In the genomic region with DNA sequence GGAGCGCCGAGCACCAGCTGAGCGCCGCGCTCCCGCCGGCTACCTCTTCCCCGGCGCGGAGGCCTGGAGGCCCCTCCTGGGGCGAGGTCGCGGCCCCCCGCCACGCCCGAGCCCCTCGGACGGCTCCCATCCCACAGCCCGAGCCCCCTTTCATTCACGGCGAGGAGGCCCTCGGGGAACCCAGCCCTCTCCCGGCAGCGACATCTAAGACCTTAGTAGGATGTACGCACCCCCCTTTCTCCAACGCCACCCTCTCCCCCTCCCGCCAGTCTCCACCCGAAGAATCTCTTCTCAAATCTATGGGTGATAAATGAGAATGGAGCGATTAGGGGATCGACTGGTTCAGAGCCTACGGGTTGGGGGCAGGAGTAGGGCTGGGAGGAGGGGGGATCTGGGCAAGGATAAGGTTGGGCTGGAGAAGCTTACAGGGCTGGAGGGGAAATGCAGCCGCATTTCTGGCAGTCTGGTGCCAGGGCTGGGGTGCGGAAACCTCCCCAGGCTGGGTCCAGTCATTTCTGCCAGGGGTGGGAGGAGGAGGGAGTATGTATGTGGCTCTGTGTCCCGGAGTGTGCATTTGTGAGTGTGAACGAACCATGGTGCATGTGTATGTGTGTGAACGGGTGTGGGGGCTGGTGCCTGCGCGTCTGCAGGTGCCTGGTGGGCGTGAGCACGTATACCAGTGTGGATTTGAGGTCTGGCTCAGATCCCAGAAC, we compare ENCODE assay signal across 8 cellular contexts. TPM values are rescaled to one million over a fixed set of nuclear protein-coding genes. Genes with fewer than 3 reads are reported as not detected.
DNase-seq lines count a peak whose midpoint lies in the region; ATAC-seq, FAIRE-seq and TF ChIP-seq lines count a peak whose summit lies in the region.

No MANE protein-coding gene starts in this region.

- POLR2A ChIA-PET in K562 (lab: Yijun Ruan, JAX), result interaction anchor here (0.8 to 1.5 kb wide), 3 partner anchors 10 to 17 kb away, joined by 5 to 9 read pairs (median 6); partner anchors contain the start of gene C1orf216

- H3K27me3 ChIP-seq in K562 (ENCODE audit: control insufficient read depth in 2 of 2, insufficient read depth in 2 of 2, low read length in 2 of 2), result peaks cover 35 to 43% of the 10 kb centered on the region in 2 experiments
- peaks cover 35% of the 10 kb centered on the region for H3K27me3 ChIP-seq in lower lobe of right lung (ENCODE audit: low read depth)

- H3K27ac ChIP-seq in K562 (ENCODE audit: extremely low read depth, low read depth, low read length) (no peak overlapping the region), lower lobe of right lung (no peak overlapping the region)

- no peaks in the 10 kb centered on the region for H3K79me2 ChIP-seq in K562 (ENCODE audit: control insufficient read depth, insufficient read depth, low read length)

- no peaks in the 10 kb centered on the region for H3K9me1 ChIP-seq in K562 (ENCODE audit: control insufficient read depth, insufficient read depth, low read length)

- in situ Hi-C loops in K562 (cut with MboI), result no loop called here

- no peaks in the 10 kb centered on the region for H3K9me3 Mint-ChIP-seq in type B pancreatic cell

- TF ChIP-seq CTCF in K562 (IDR thresholded peaks at IDR 0.05 in 2 of 3, conservative IDR thresholded peaks at IDR 0.05 in 1 of 3; ENCODE audit: insufficient read depth in 2 of 3, low read depth in 1 of 3, low read length in 3 of 3), result no peak
- TF ChIP-seq CTCF in lower lobe of right lung (IDR thresholded peaks at IDR 0.05), result no peak
- no peak for TF ChIP-seq CTCF in type B pancreatic cell (conservative IDR thresholded peaks at IDR 0.05)

- peaks cover 60% of the 10 kb centered on the region for H3K27me3 Mint-ChIP-seq in type B pancreatic cell

- H3K9me3 ChIP-seq in ES-I3 (ENCODE audit: control insufficient read depth, insufficient read depth, low read length) (no peaks in the 10 kb centered on the region), K562 (replicated peaks; ENCODE audit: control insufficient read depth, insufficient read depth, low read depth, low read length) (no peaks in the 10 kb centered on the region), lower lobe of right lung (no peaks in the 10 kb centered on the region)

- peaks cover 10% of the 10 kb centered on the region; the same call in 1 of the 2 replicates for H3K4me1 ChIP-seq in ES-I3 (ENCODE audit: insufficient read depth, low read length)
- peaks cover 0 to 17% of the 10 kb centered on the region in 2 experiments; a peak in 3 of 5 replicates for H3K4me1 ChIP-seq in K562 (replicated peaks in 1 of 2; ENCODE audit: control insufficient read depth in 2 of 2, insufficient read depth in 2 of 2, low read length in 2 of 2)
- no peaks in the 10 kb centered on the region for H3K4me1 ChIP-seq in lower lobe of right lung

- peak overlapping the region; percentile 84 for H3K4me3 Mint-ChIP-seq in type B pancreatic cell

- no peak for TF ChIP-seq RAD21 in K562 (CRISPR knock-in tag; conservative IDR thresholded peaks at IDR 0.05 in 1 of 2, IDR thresholded peaks at IDR 0.05 in 1 of 2)

- H3K9ac ChIP-seq in ES-I3 (ENCODE audit: low read depth, low read length) (peak overlapping the region; percentile 70), K562 (ENCODE audit: insufficient read depth in 1 of 2, low read depth in 2 of 2, low read length in 2 of 2) (peak overlapping the region in 1 of 2 experiments; percentile 85; a peak in 2 of 4 replicates)

- H3K4me1 Mint-ChIP-seq in type B pancreatic cell (ENCODE audit: unreplicated experiment), result peaks cover 15% of the 10 kb centered on the region

- intact Hi-C loops in K562 (cut with micrococcal nuclease), result no loop called here
- intact Hi-C loops in lower lobe of right lung (cut with DNase I), result no loop called here

- H4K20me1 ChIP-seq in K562 (replicated peaks; ENCODE audit: control insufficient read depth, insufficient read depth, low read length), result peaks cover 3% of the 10 kb centered on the region; the same call in 1 of the 2 replicates

- H3K4me3 ChIP-seq in K562 (peak overlapping the region; percentile 37), lower lobe of right lung (peak overlapping the region; percentile 50)

- 0 out of 2 replicates have a peak overlapping the region, but pooled peaks have one; percentile 22 for H2AFZ ChIP-seq in K562 (ENCODE audit: low read depth, low read length)

- no peaks in the 10 kb centered on the region for H3K36me3 Mint-ChIP-seq in type B pancreatic cell

- 25% methylated on average over 21 of the region's 40 CpGs for WGBS in K562 (ENCODE audit: insufficient coverage, low coverage, missing lambda C conversion rate)

- peak overlapping the region; percentile 58 for H3K27ac Mint-ChIP-seq in type B pancreatic cell

- DNase-seq in NCI-H345 (lab: John Stamatoyannopoulos, UW) (peak; percentile 74), K562 (ENCODE audit: extremely low read depth in 1 of 4, low spot score in 3 of 4) (peak in 1 of 4 experiments; percentile 9), lower lobe of right lung (no peak), type B pancreatic cell (ENCODE audit: extremely low spot score, unreplicated experiment) (peak; percentile 71), NCI-H446 treated with DMSO at 0.1 percent for 48 hours (lab: John Stamatoyannopoulos, UW) (no peak)

- ATAC-seq in K562, result no peak
- ATAC-seq in lower lobe of right lung, result peak; percentile 14 to 18
- no peak for ATAC-seq in HG02840 (IDR thresholded peaks at IDR 0.05; ENCODE audit: low FRiP score, unreplicated experiment)
- ATAC-seq in GM21381 (IDR thresholded peaks at IDR 0.05; ENCODE audit: unreplicated experiment), result no peak

- FAIRE-seq in K562 (lab: Jason Lieb, UNC), result no peak

- H3K36me3 ChIP-seq in ES-I3 (ENCODE audit: insufficient read depth, low read length), result no peaks in the 10 kb centered on the region
- peaks cover under 1% of the 10 kb centered on the region; the same call in 1 of the 3 replicates for H3K36me3 ChIP-seq in K562 (ENCODE audit: control insufficient read depth, insufficient read depth, low read length)
- no peaks in the 10 kb centered on the region for H3K36me3 ChIP-seq in lower lobe of right lung

- no peak for TF ChIP-seq POLR2A in K562 (conservative IDR thresholded peaks at IDR 0.05)

- TF ChIP-seq EP300 in K562 (IDR thresholded peaks at IDR 0.05; ENCODE audit: low read length), result no peak

- BruUV-seq in K562 (replicated peaks; lab: Mats Ljungman, UMichigan), result no TSS peak

- no peak overlapping the region; the same call in 1 of the 2 replicates for H3K4me2 ChIP-seq in K562 (ENCODE audit: insufficient read depth, low read length)

- CTCF ChIA-PET in K562 (lab: Yijun Ruan, JAX; ENCODE audit: low intra/inter-chr PET ratio), result interaction anchor here (0.6 kb wide), 2 partner anchors 65 to 130 kb away, joined by 3 read pairs; no protein-coding TSS in a partner anchor

TF ChIP-seq in K562, 482 proteins besides CTCF, POLR2A, EP300 and RAD21 (continues in another document):
- TF ChIP-seq MYBL2 (IDR thresholded peaks at IDR 0.05; ENCODE audit: low read depth) (no peak), MYBL2 (CRISPR knock-in tag; IDR thresholded peaks at IDR 0.05; ENCODE audit: borderline replicate concordance) (no peak), MCM3 (IDR thresholded peaks at IDR 0.05) (no peak), POLR2B (IDR thresholded peaks at IDR 0.05; ENCODE audit: low read depth, partially characterized antibody) (no peak), CC2D1A (IDR thresholded peaks at IDR 0.05) (no peak), REST (CRISPR knock-in tag; IDR thresholded peaks at IDR 0.05; ENCODE audit: low read depth) (no peak), FOXA3 (CRISPR knock-in tag; conservative IDR thresholded peaks at IDR 0.05 in 1 of 2, IDR thresholded peaks at IDR 0.05 in 1 of 2) (no peak)

RNA-seq across cellular contexts. Expression of gene C1orf216, which starts 10.3 kb away (rescaled TPM):
- 46.1 and 50.8 TPM in 2 replicates for total RNA-seq in K562 (2011; cell fraction: chromatin; rRNA removed; ENCODE audit: low replicate concordance)
- 24.2 and 26.6 TPM in 2 replicates for total RNA-seq in K562 (2011; cell fraction: nucleolus; rRNA removed)
- total RNA-seq in K562 (2011; cell fraction: nucleoplasm; rRNA removed), result 52.4 and 67.3 TPM in 2 replicates
- total RNA-seq in K562 (2014; rRNA removed) (15.4 and 16.0 TPM in 2 replicates), K562 (2014; rRNA removed; fragmentation: Illumina TruSeq; extraction: Trizol) (15.0 and 16.4 TPM in 2 replicates), K562 (2015; rRNA removed; fragmentation: Illumina TruSeq; extraction: Trizol) (12.8 and 13.1 TPM in 2 replicates), K562 (2021) (15.1 and 19.0 TPM in 2 replicates), lower lobe of right lung (14.3 TPM), type B pancreatic cell (ENCODE audit: low replicate concordance) (3.3 and 10.0 TPM in 2 replicates)
- polyA plus RNA-seq in K562 (2011; rRNA removed) (20.8 and 25.1 TPM in 2 replicates), K562 (2014; fragmentation: Illumina TruSeq; extraction: Trizol) (12.4 and 15.7 TPM in 2 replicates), K562 (2014; fragmentation: Nextera tagmentation; extraction: Ambion mirVana) (1 to 10 TPM; 3.4 to 4.7 TPM), K562 (2014; rRNA removed) (20.3 and 20.5 TPM in 2 replicates)
- 17.4 and 22.7 TPM in 2 replicates for polyA plus RNA-seq in K562 (2011; cell fraction: cytosol; rRNA removed)
- polyA plus RNA-seq in K562 (2011; cell fraction: nucleus; rRNA removed), result 48.8 and 49.3 TPM in 2 replicates
- polyA plus RNA-seq in K562 (2012), result 14.1 and 18.8 TPM in 2 replicates
- polyA minus RNA-seq in K562 (2011; rRNA and poly(A)+ RNA removed), result 44.1 and 54.0 TPM in 2 replicates
- 12.3 and 14.6 TPM in 2 replicates for polyA minus RNA-seq in K562 (2011; cell fraction: cytosol; rRNA and poly(A)+ RNA removed)
- 8.9 and 10.1 TPM in 2 replicates for polyA minus RNA-seq in K562 (2011; cell fraction: nucleus; rRNA and poly(A)+ RNA removed)

Comparison
In these comparisons a context has a peak if more than half of its experiments do, and no peak if none do; other contexts are left out.
1. DNase-seq: peak in NCI-H345 (single experiment) and type B pancreatic cell (single experiment); none in lower lobe of right lung (single experiment) and NCI-H446 treated with DMSO at 0.1 percent for 48 hours (single experiment).
2. ATAC-seq: peak in lower lobe of right lung (2 of 2); none in K562 (single experiment), HG02840 (single experiment) and GM21381 (single experiment).